In genomic region chr20:45450097-45450818, GRCh38 we compare ENCODE assay signal across 8 cellular contexts.
A peak's percentile ranks its signal among the peaks of the same experiment; 100 is the strongest.
DNase-seq lines count a peak whose midpoint lies in the region; ATAC-seq and TF ChIP-seq lines count a peak whose summit lies in the region.

No MANE protein-coding gene starts in this region.

- peak; percentile 57 for DNase-seq in D341Med (ENCODE audit: low spot score)
- peak; percentile 76 to 90 for DNase-seq in HL-60 (ENCODE audit: low read depth in 1 of 2, low spot score in 1 of 2)
- DNase-seq in OCI-M1 (lab: John Stamatoyannopoulos, UW) = peak; percentile 90
- peak in 2 of 3 experiments; percentile 14 to 28 for DNase-seq in effector memory CD8-positive, alpha-beta T cell

- H3K27me3 ChIP-seq in HL-60 (ENCODE audit: insufficient read depth, poor library complexity, severe bottlenecking) (no peaks in the 10 kb centered on the region), mucosa of rectum (ENCODE audit: control insufficient read depth in 2 of 2, insufficient read depth in 2 of 2, low read length in 2 of 2) (no peaks in the 10 kb centered on the region)

- H3K4me3 Mint-ChIP-seq in effector memory CD8-positive, alpha-beta T cell = no peak overlapping the region

- no peaks in the 10 kb centered on the region for H3K9me3 Mint-ChIP-seq in effector memory CD8-positive, alpha-beta T cell

- H3K36me3 ChIP-seq in mucosa of rectum (ENCODE audit: control insufficient read depth in 2 of 2, insufficient read depth in 2 of 2, low read length in 2 of 2) = no peaks in the 10 kb centered on the region

- H3K27ac ChIP-seq in HL-60 (replicated peaks) (no peak overlapping the region), mucosa of rectum (ENCODE audit: low read depth in 2 of 2, low read length in 2 of 2) (peak overlapping the region; percentile 38 to 49)

- no peaks in the 10 kb centered on the region for H3K9me3 ChIP-seq in mucosa of rectum (ENCODE audit: control insufficient read depth in 2 of 2, low read length in 2 of 2)

- peaks cover 9% of the 10 kb centered on the region in 2 donors for H3K4me1 Mint-ChIP-seq in effector memory CD8-positive, alpha-beta T cell (ENCODE audit: low read depth in 2 of 2)

- H3K27me3 Mint-ChIP-seq in effector memory CD8-positive, alpha-beta T cell = peaks cover 0 to 53% of the 10 kb centered on the region in 2 donors

- H3K4me3 ChIP-seq in HL-60 (replicated peaks; ENCODE audit: insufficient read depth, low read length) (no peak overlapping the region), mucosa of rectum (ENCODE audit: low read length in 2 of 2) (no peak overlapping the region)

- peak overlapping the region in 1 of 2 donors; percentile 32 for H3K9ac ChIP-seq in mucosa of rectum (ENCODE audit: low read depth in 1 of 2, low read length in 2 of 2)

- H3K27ac Mint-ChIP-seq in effector memory CD8-positive, alpha-beta T cell = no peak overlapping the region

- TF ChIP-seq CTCF in HL-60 (IDR thresholded peaks at IDR 0.05; ENCODE audit: insufficient read depth, low read length) = peak; percentile 22

- peaks cover 7 to 8% of the 10 kb centered on the region in 2 donors for H3K4me1 ChIP-seq in mucosa of rectum (ENCODE audit: control insufficient read depth in 2 of 2, insufficient read depth in 2 of 2, low read length in 2 of 2)

- peak; percentile 65 for ATAC-seq in effector memory CD8-positive, alpha-beta T cell (replicated peaks)
- ATAC-seq in GM21367 (IDR thresholded peaks at IDR 0.05; ENCODE audit: unreplicated experiment) (no peak), HG02610 (IDR thresholded peaks at IDR 0.05; ENCODE audit: unreplicated experiment) (no peak), HG02938 (IDR thresholded peaks at IDR 0.05; ENCODE audit: unreplicated experiment) (no peak)

- H3K36me3 Mint-ChIP-seq in effector memory CD8-positive, alpha-beta T cell (ENCODE audit: insufficient read depth) = peaks cover 3% of the 10 kb centered on the region

Comparison
In these comparisons a context has a peak if more than half of its experiments do, and no peak if none do; other contexts are left out.
1. DNase-seq: peak in every context shown above with its lines; median percentile 90 in OCI-M1; 83 in HL-60; 57 in D341Med; 21 in effector memory CD8-positive, alpha-beta T cell.